In genomic region chr3:179421500-179421899, GRCh38 we compare ENCODE assay signal across 9 cellular contexts. TPM values are rescaled to one million over a fixed set of nuclear protein-coding genes. Genes with fewer than 3 reads are reported as not detected.
DNase-seq lines count a peak whose midpoint lies in the region; ATAC-seq lines count a peak whose summit lies in the region.
"Had no signal": no experiment of that assay in that cellular context is flagged by ENCODE, and none has a peak within 500 bp of the region (broad histone marks: within the 10 kb centered on the region; RNA-seq: fewer than 3 reads in every experiment).

No MANE protein-coding gene starts in this region.

- no peaks in the 10 kb centered on the region for H3K4me1 ChIP-seq in mesendoderm (ENCODE audit: control insufficient read depth, low read depth, low read length)

- no peak overlapping the region for H2BK120ac ChIP-seq in mesendoderm (ENCODE audit: low read depth, low read length)

- POLR2A ChIA-PET in activated CD8-positive, alpha-beta T cell treated with anti-CD3 and anti-CD28 coated beads, Interleukin-2, amount 10 ng/mL, durations not matched to agents 7 days and 5 days (lab: Charles Lee), result no interaction called here
- POLR2A ChIA-PET in activated CD4-positive, alpha-beta memory T cell treated with anti-CD3 and anti-CD28 coated beads, Interleukin-2, amount 10 ng/mL, durations not matched to agents 7 days and 5 days (lab: Charles Lee), result no interaction called here

- no peaks in the 10 kb centered on the region for H3K79me1 ChIP-seq in mesendoderm (ENCODE audit: low read length)

- H4K8ac ChIP-seq in mesendoderm (ENCODE audit: low read depth, low read length), result no peak overlapping the region

- no peak overlapping the region for H3K27ac ChIP-seq in mesendoderm (ENCODE audit: low read depth, low read length)

- H3K4me2 ChIP-seq in mesendoderm (ENCODE audit: low read length), result no peak overlapping the region

- no peak overlapping the region for H4K5ac ChIP-seq in mesendoderm (ENCODE audit: low read length)

- no peak overlapping the region for H3K4me3 Mint-ChIP-seq in activated CD8-positive, alpha-beta T cell treated with anti-CD3 and anti-CD28 coated beads, Interleukin-2, amount 10 ng/mL, durations not matched to agents 7 days and 5 days
- H3K4me3 Mint-ChIP-seq in activated CD4-positive, alpha-beta memory T cell treated with anti-CD3 and anti-CD28 coated beads, Interleukin-2, amount 10 ng/mL, durations not matched to agents 7 days and 5 days, result no peak overlapping the region
- H3K4me3 Mint-ChIP-seq: stimulated activated naive CD8-positive, alpha-beta T cell treated with anti-CD3 and anti-CD28 coated beads, Interleukin-15, Interleukin-2, amounts not matched to agents 100 ng/mL and 50 ng/mL, for 24 hours had no signal

- peaks cover 4% of the 10 kb centered on the region for H3K36me3 ChIP-seq in mesendoderm (ENCODE audit: control insufficient read depth, insufficient read depth, low read length)

- no peak overlapping the region for H2AK5ac ChIP-seq in mesendoderm (ENCODE audit: low read length)

- H3K79me2 ChIP-seq in mesendoderm (ENCODE audit: control insufficient read depth, insufficient read depth, low read length), result no peaks in the 10 kb centered on the region

- no peak overlapping the region for H2BK5ac ChIP-seq in mesendoderm (ENCODE audit: low read length)

- no peak overlapping the region for H3K18ac ChIP-seq in mesendoderm (ENCODE audit: low read length)

- ATAC-seq in GM19455 (IDR thresholded peaks at IDR 0.05; ENCODE audit: unreplicated experiment), result no peak
- ATAC-seq in activated CD8-positive, alpha-beta T cell treated with anti-CD3 and anti-CD28 coated beads, Interleukin-2, amount 10 ng/mL, durations not matched to agents 7 days and 5 days, result no peak

- no peaks in the 10 kb centered on the region for H3K9me3 Mint-ChIP-seq in activated CD8-positive, alpha-beta T cell treated with anti-CD3 and anti-CD28 coated beads, Interleukin-2, amount 10 ng/mL, durations not matched to agents 7 days and 5 days (ENCODE audit: insufficient read depth)
- no peaks in the 10 kb centered on the region for H3K9me3 Mint-ChIP-seq in activated CD4-positive, alpha-beta memory T cell treated with anti-CD3 and anti-CD28 coated beads, Interleukin-2, amount 10 ng/mL, durations not matched to agents 7 days and 5 days
- H3K9me3 Mint-ChIP-seq: stimulated activated naive CD8-positive, alpha-beta T cell treated with anti-CD3 and anti-CD28 coated beads, Interleukin-15, Interleukin-2, amounts not matched to agents 100 ng/mL and 50 ng/mL, for 24 hours had no signal

- no peak overlapping the region for H2BK15ac ChIP-seq in mesendoderm (replicated peaks; ENCODE audit: low read depth)

- no peak overlapping the region for H3K4ac ChIP-seq in mesendoderm (ENCODE audit: low read depth, low read length)

- DNase-seq in Ammon's horn (ENCODE audit: low spot score), result peak; percentile 75
- DNase-seq in KBM-7, result peak; percentile 39
- DNase-seq in dermis blood vessel endothelial cell, result peak; percentile 62
- DNase-seq in mesendoderm, result peak; percentile 28
- DNase-seq in NCI-H345 (lab: John Stamatoyannopoulos, UW), result no peak
- DNase-seq in activated CD8-positive, alpha-beta T cell treated with anti-CD3 and anti-CD28 coated beads, Interleukin-2, amount 10 ng/mL, durations not matched to agents 7 days and 5 days, result no peak
- DNase-seq in activated CD4-positive, alpha-beta memory T cell treated with anti-CD3 and anti-CD28 coated beads, Interleukin-2, amount 10 ng/mL, durations not matched to agents 7 days and 5 days, result no peak

- no CpG with 5 or more reads among the region's 2 CpGs for WGBS in mesendoderm (ENCODE audit: extremely low coverage, insufficient coverage, low lambda C conversion rate)

- H3K4me3 ChIP-seq in mesendoderm (ENCODE audit: low read length), result no peak overlapping the region

- in situ Hi-C loops in KBM-7 (cut with MboI; ENCODE audit: low pct_unique_long_range_greater_than_20kb, low sequenced_read_pairs), result no loop called here

- CTCF ChIA-PET in activated CD8-positive, alpha-beta T cell treated with anti-CD3 and anti-CD28 coated beads, Interleukin-2, amount 10 ng/mL, durations not matched to agents 7 days and 5 days (lab: Charles Lee), result interaction anchor here (1.3 kb wide), 1 partner anchor 25 kb away, joined by 4 read pairs; no protein-coding TSS in a partner anchor
- CTCF ChIA-PET in activated CD4-positive, alpha-beta memory T cell treated with anti-CD3 and anti-CD28 coated beads, Interleukin-2, amount 10 ng/mL, durations not matched to agents 7 days and 5 days (lab: Charles Lee), result no interaction called here

- H3K27me3 ChIP-seq in mesendoderm (ENCODE audit: insufficient read depth, low read length, poor library complexity), result no peaks in the 10 kb centered on the region

- H3K27me3 Mint-ChIP-seq in activated CD8-positive, alpha-beta T cell treated with anti-CD3 and anti-CD28 coated beads, Interleukin-2, amount 10 ng/mL, durations not matched to agents 7 days and 5 days (ENCODE audit: low read depth), result no peaks in the 10 kb centered on the region
- no peaks in the 10 kb centered on the region for H3K27me3 Mint-ChIP-seq in activated CD4-positive, alpha-beta memory T cell treated with anti-CD3 and anti-CD28 coated beads, Interleukin-2, amount 10 ng/mL, durations not matched to agents 7 days and 5 days

- no peak overlapping the region for H3K27ac Mint-ChIP-seq in activated CD8-positive, alpha-beta T cell treated with anti-CD3 and anti-CD28 coated beads, Interleukin-2, amount 10 ng/mL, durations not matched to agents 7 days and 5 days
- H3K27ac Mint-ChIP-seq in activated CD4-positive, alpha-beta memory T cell treated with anti-CD3 and anti-CD28 coated beads, Interleukin-2, amount 10 ng/mL, durations not matched to agents 7 days and 5 days, result no peak overlapping the region
- H3K27ac Mint-ChIP-seq: stimulated activated naive CD8-positive, alpha-beta T cell treated with anti-CD3 and anti-CD28 coated beads, Interleukin-15, Interleukin-2, amounts not matched to agents 100 ng/mL and 50 ng/mL, for 24 hours had no signal

- no peak overlapping the region for H3K9ac ChIP-seq in mesendoderm (ENCODE audit: low read length)

- H3K4me1 Mint-ChIP-seq in activated CD8-positive, alpha-beta T cell treated with anti-CD3 and anti-CD28 coated beads, Interleukin-2, amount 10 ng/mL, durations not matched to agents 7 days and 5 days (ENCODE audit: low read depth), result no peaks in the 10 kb centered on the region
- H3K4me1 Mint-ChIP-seq in activated CD4-positive, alpha-beta memory T cell treated with anti-CD3 and anti-CD28 coated beads, Interleukin-2, amount 10 ng/mL, durations not matched to agents 7 days and 5 days, result no peaks in the 10 kb centered on the region

- H3K36me3 Mint-ChIP-seq in activated CD8-positive, alpha-beta T cell treated with anti-CD3 and anti-CD28 coated beads, Interleukin-2, amount 10 ng/mL, durations not matched to agents 7 days and 5 days (ENCODE audit: low read depth), result peaks cover 9% of the 10 kb centered on the region
- peaks cover 4% of the 10 kb centered on the region for H3K36me3 Mint-ChIP-seq in activated CD4-positive, alpha-beta memory T cell treated with anti-CD3 and anti-CD28 coated beads, Interleukin-2, amount 10 ng/mL, durations not matched to agents 7 days and 5 days (ENCODE audit: low read depth)

- no peak overlapping the region for H3K56ac ChIP-seq in mesendoderm (ENCODE audit: low read length)

- H3K23ac ChIP-seq in mesendoderm (ENCODE audit: low read length), result no peak overlapping the region

RNA-seq across cellular contexts. Expression of gene GNB4, which starts 29.8 kb away (rescaled TPM):
- total RNA-seq in dermis blood vessel endothelial cell, result 70.5 and 93.4 TPM in 2 replicates
- polyA plus RNA-seq in mesendoderm (2013, experiment 1 of 2), result 44.9 TPM
- 45.5 TPM for polyA plus RNA-seq in mesendoderm (2013, experiment 2 of 2)
- total RNA-seq in activated CD8-positive, alpha-beta T cell treated with anti-CD3 and anti-CD28 coated beads, Interleukin-2, amount 10 ng/mL, durations not matched to agents 7 days and 5 days, result 10 to 100 TPM in 1 of 2 experiments, 1 to 10 TPM in 1; 6.7 to 10.3 TPM
- total RNA-seq in activated CD4-positive, alpha-beta memory T cell treated with anti-CD3 and anti-CD28 coated beads, Interleukin-2, amount 10 ng/mL, durations not matched to agents 7 days and 5 days, result 1 to 10 TPM; 6.3 to 7.5 TPM

Comparison
In these comparisons a context has a peak if more than half of its experiments do, and no peak if none do; other contexts are left out.
1. DNase-seq: peak in Ammon's horn (single experiment), KBM-7 (single experiment), dermis blood vessel endothelial cell (single experiment) and mesendoderm (single experiment); none in NCI-H345 (single experiment), activated CD8-positive, alpha-beta T cell treated with anti-CD3 and anti-CD28 coated beads, Interleukin-2, amount 10 ng/mL, durations not matched to agents 7 days and 5 days (single experiment) and activated CD4-positive, alpha-beta memory T cell treated with anti-CD3 and anti-CD28 coated beads, Interleukin-2, amount 10 ng/mL, durations not matched to agents 7 days and 5 days (single experiment).